Comparison of ENCODE assay signal across 10 cellular contexts in the genomic region with DNA sequence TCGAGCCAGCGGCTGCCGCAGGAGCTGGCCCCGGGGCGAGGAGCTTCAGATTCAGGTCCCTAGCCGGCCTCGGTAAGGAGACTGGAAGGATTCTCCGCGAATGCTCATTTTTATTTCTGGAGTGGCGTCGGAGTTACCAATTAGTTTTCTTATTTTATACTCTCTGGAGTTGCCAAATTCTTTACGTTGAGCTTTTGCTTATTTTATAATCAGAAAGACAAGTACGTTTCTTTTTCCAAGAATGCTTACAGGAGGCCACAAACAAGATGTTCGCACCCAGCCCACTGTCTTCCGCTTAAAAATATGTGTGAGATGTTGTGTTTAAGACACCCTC. TPM values are rescaled to one million over a fixed set of nuclear protein-coding genes. Genes with fewer than 3 reads are reported as not detected.
A peak's percentile ranks its signal among the peaks of the same experiment; 100 is the strongest.
DNase-seq lines count a peak whose midpoint lies in the region; ATAC-seq and TF ChIP-seq lines count a peak whose summit lies in the region.
"Had no signal": no experiment of that assay in that cellular context is flagged by ENCODE, and none has a peak within 500 bp of the region (broad histone marks: within the 10 kb centered on the region; RNA-seq: fewer than 3 reads in every experiment).

No MANE protein-coding gene starts in this region.

- no peak for TF ChIP-seq POLR2A in prostate gland (IDR thresholded peaks at IDR 0.05)

- ATAC-seq in T-helper 17 cell = no peak

- H3K36me3 ChIP-seq in prostate gland = no peaks in the 10 kb centered on the region

- DNase-seq in AG09309 (ENCODE audit: low read depth) = no peak
- DNase-seq in T-helper 17 cell = no peak
- DNase-seq in fibroblast of villous mesenchyme (ENCODE audit: low read depth) = no peak
- DNase-seq in prostate gland (ENCODE audit: low spot score) = no peak
- DNase-seq in NCI-H2081 (lab: John Stamatoyannopoulos, UW) = no peak
- DNase-seq in NCI-H1930 (lab: John Stamatoyannopoulos, UW) = no peak
- no peak for DNase-seq in 8988T
- no peak for DNase-seq in NCI-H1436 (lab: John Stamatoyannopoulos, UW)
- DNase-seq: activated gamma-delta T cell; CD4-positive, CD25-positive, alpha-beta regulatory T cell had no signal

- peaks cover 75% of the 10 kb centered on the region for H3K27me3 Mint-ChIP-seq in T-helper 17 cell

- no peaks in the 10 kb centered on the region for H3K4me1 ChIP-seq in prostate gland (replicated peaks)

- H3K36me3 Mint-ChIP-seq in T-helper 17 cell (ENCODE audit: low read depth) = peaks cover 3% of the 10 kb centered on the region
- H3K36me3 Mint-ChIP-seq: CD4-positive, CD25-positive, alpha-beta regulatory T cell had no signal

- H3K4me1 Mint-ChIP-seq in T-helper 17 cell = peaks cover 3% of the 10 kb centered on the region

- H3K4me3 Mint-ChIP-seq in T-helper 17 cell = peak overlapping the region; percentile 8

- H3K9me3 ChIP-seq in T-helper 17 cell (ENCODE audit: control insufficient read depth, low read length, poor library complexity, severe bottlenecking) = no peaks in the 10 kb centered on the region
- H3K9me3 ChIP-seq in prostate gland = no peaks in the 10 kb centered on the region

- no peak for TF ChIP-seq CTCF in AG09309 (IDR thresholded peaks at IDR 0.05; ENCODE audit: control insufficient read depth, insufficient read depth, low read depth, low read length, missing control alignments)
- no peak for TF ChIP-seq CTCF in fibroblast of villous mesenchyme (IDR thresholded peaks at IDR 0.05; ENCODE audit: insufficient read depth, low read depth, low read length)
- TF ChIP-seq CTCF in prostate gland (IDR thresholded peaks at IDR 0.05) = no peak

- intact Hi-C loops in prostate gland (cut with DNase I) = no loop called here

- H3K4me3 ChIP-seq in AG09309 (ENCODE audit: control insufficient read depth, low read depth, low read length) (peak overlapping the region; percentile 50), fibroblast of villous mesenchyme (ENCODE audit: low read depth, low read length) (peak overlapping the region; percentile 48), prostate gland (peak overlapping the region; percentile 42 to 44)

- H3K27me3 ChIP-seq in prostate gland (replicated peaks; ENCODE audit: insufficient read depth) = no peaks in the 10 kb centered on the region

- H3K27ac Mint-ChIP-seq in T-helper 17 cell = no peak overlapping the region
- H3K27ac Mint-ChIP-seq: CD4-positive, CD25-positive, alpha-beta regulatory T cell had no signal

- no peak overlapping the region for H3K27ac ChIP-seq in prostate gland

- WGBS in prostate gland = 27% methylated on average over 15 of the region's 15 CpGs

RNA-seq across cellular contexts. Expression of a gene that starts 0.5 kb away (rescaled TPM):
- total RNA-seq in T-helper 17 cell (under 1 TPM; 0.10 to 0.50 TPM), fibroblast of villous mesenchyme (0.43 and 1.3 TPM in 2 replicates), prostate gland (1 to 10 TPM in 1 of 2 donors, under 1 TPM in 1; 0.46 to 3.0 TPM)
